Comparison of ENCODE assay signal across 10 cellular contexts in the genomic region with DNA sequence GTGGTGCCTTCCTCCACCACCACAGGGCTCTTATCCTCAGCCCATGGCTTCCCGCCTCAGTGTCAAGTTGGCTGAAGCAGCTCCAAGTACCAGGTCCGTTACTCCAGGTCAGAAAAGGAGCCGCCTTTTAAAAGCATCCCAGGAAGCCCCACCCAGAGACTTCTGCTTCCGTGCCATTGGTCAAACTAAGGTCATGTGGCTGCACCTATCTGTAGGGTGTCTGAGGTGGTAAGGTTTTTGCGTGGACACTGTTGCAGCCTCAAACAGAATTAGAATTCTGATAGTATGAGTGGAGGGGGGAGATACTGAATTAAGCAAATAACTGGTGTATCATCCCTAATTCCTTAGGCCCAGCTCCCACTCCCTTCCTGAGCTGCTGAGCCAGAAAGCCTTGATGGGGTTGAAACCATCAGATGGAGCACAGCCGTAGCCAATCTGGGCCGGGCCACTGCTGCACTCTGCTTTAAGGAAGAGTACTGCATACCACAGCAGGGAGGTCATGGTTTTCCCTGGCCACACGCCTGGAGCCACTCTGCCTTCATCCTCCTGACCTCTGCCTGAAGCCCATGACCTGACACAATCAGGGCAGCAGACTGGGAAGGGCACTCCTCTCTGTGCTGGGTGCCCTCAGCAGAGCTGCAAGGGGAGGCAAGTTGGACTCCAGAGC. TPM values are rescaled to one million over a fixed set of nuclear protein-coding genes. Genes with fewer than 3 reads are reported as not detected.
DNase-seq lines count a peak whose midpoint lies in the region; ATAC-seq and TF ChIP-seq lines count a peak whose summit lies in the region.
"Had no signal": no experiment of that assay in that cellular context is flagged by ENCODE, and none has a peak within 500 bp of the region (broad histone marks: within the 10 kb centered on the region; RNA-seq: fewer than 3 reads in every experiment).

No MANE protein-coding gene starts in this region.

- H3K9ac ChIP-seq in H9 (ENCODE audit: extremely low read depth, insufficient read length, low read length) = no peak overlapping the region

- no peaks in the 10 kb centered on the region for H3K9me3 ChIP-seq in H9 (ENCODE audit: control insufficient read depth, low read depth, low read length)
- no peaks in the 10 kb centered on the region for H3K9me3 ChIP-seq in testis

- H3K36me3 Mint-ChIP-seq in H9 (ENCODE audit: insufficient read depth in 1 of 3, low read depth in 3 of 3) = no peaks in the 10 kb centered on the region

- no peaks in the 10 kb centered on the region for H3K79me1 ChIP-seq in H9 (ENCODE audit: insufficient read depth, low read depth, low read length, poor library complexity, severe bottlenecking)

- H3T11ph ChIP-seq in H9 (ENCODE audit: low read length) = no peak overlapping the region

- no peaks in the 10 kb centered on the region for H3K79me2 ChIP-seq in H9 (ENCODE audit: insufficient read depth, low read length)

- H3K4me1 ChIP-seq in H9 (ENCODE audit: insufficient read depth, low read length) (no peaks in the 10 kb centered on the region; the same call in 1 of the 2 replicates), testis (peaks cover 23% of the 10 kb centered on the region)

- intact Hi-C loops in testis (cut with DNase I; ENCODE audit: low total_unique reads) = no loop called here

- no peak for TF ChIP-seq POLR2A in testis (IDR thresholded peaks at IDR 0.05)

- no peak for TF ChIP-seq CTCF in H9 (conservative IDR thresholded peaks at IDR 0.05)
- TF ChIP-seq CTCF in testis (IDR thresholded peaks at IDR 0.05) = no peak

- no peaks in the 10 kb centered on the region for H4K20me1 ChIP-seq in H9 (ENCODE audit: control insufficient read depth, insufficient read depth, insufficient read length)

- H2BK12ac ChIP-seq in H9 (ENCODE audit: insufficient read length, low read depth, low read length) = no peak overlapping the region

- H2AK5ac ChIP-seq in H9 (ENCODE audit: insufficient read length, low read length) = no peak overlapping the region

- no peak overlapping the region for H4K5ac ChIP-seq in H9 (ENCODE audit: insufficient read length, low read depth, low read length)

- no peak overlapping the region for H3K27ac Mint-ChIP-seq in H9
- H3K27ac Mint-ChIP-seq: stimulated activated naive CD8-positive, alpha-beta T cell treated with anti-CD3 and anti-CD28 coated beads, Interleukin-15, Interleukin-2, amounts not matched to agents 100 ng/mL and 50 ng/mL, for 24 hours had no signal

- H2BK20ac ChIP-seq in H9 (ENCODE audit: low read depth, low read length, poor library complexity, severe bottlenecking) = no peak overlapping the region

- H2BK15ac ChIP-seq in H9 (ENCODE audit: low read depth, low read length) = no peak overlapping the region

- H3K27me3 ChIP-seq in H9 (ENCODE audit: insufficient read depth, low read length) (no peaks in the 10 kb centered on the region), testis (no peaks in the 10 kb centered on the region)

- no peak overlapping the region for H3K18ac ChIP-seq in H9 (ENCODE audit: insufficient read length, low read depth, low read length)

- no peaks in the 10 kb centered on the region for H3K23me2 ChIP-seq in H9 (ENCODE audit: insufficient read length, low read depth, low read length, poor library complexity, severe bottlenecking)

- H2BK5ac ChIP-seq in H9 (ENCODE audit: insufficient read length, low read length) = no peak overlapping the region

- H3K9me3 Mint-ChIP-seq in H9 = no peaks in the 10 kb centered on the region
- H3K9me3 Mint-ChIP-seq: stimulated activated naive CD8-positive, alpha-beta T cell treated with anti-CD3 and anti-CD28 coated beads, Interleukin-15, Interleukin-2, amounts not matched to agents 100 ng/mL and 50 ng/mL, for 24 hours had no signal

- no peak for ATAC-seq in HG02884 (IDR thresholded peaks at IDR 0.05; ENCODE audit: unreplicated experiment)
- no peak for ATAC-seq in GM21529 (IDR thresholded peaks at IDR 0.05; ENCODE audit: unreplicated experiment)

- peaks cover 21% of the 10 kb centered on the region in 2 experiments for H3K4me1 Mint-ChIP-seq in H9

- no peak overlapping the region for H2BK120ac ChIP-seq in H9 (ENCODE audit: low read depth, low read length, poor library complexity, severe bottlenecking)

- no peak overlapping the region for H4K8ac ChIP-seq in H9 (replicated peaks; ENCODE audit: insufficient read length, low read depth, low read length)

- no peak overlapping the region for H3K4me3 ChIP-seq in testis

- no peak overlapping the region for H3K4me3 Mint-ChIP-seq in H9
- H3K4me3 Mint-ChIP-seq: stimulated activated naive CD8-positive, alpha-beta T cell treated with anti-CD3 and anti-CD28 coated beads, Interleukin-15, Interleukin-2, amounts not matched to agents 100 ng/mL and 50 ng/mL, for 24 hours had no signal

- H3K27ac ChIP-seq in H9 (ENCODE audit: insufficient read length, low read depth, low read length) = no peak overlapping the region
- no peak overlapping the region for H3K27ac ChIP-seq in testis

- no CpG with 5 or more reads among the region's 8 CpGs for WGBS in H9 (ENCODE audit: extremely low coverage, insufficient read length, low lambda C conversion rate)
- WGBS in testis, 2 donors = 71 to 84% methylated on average over 7 to 8 of the region's 8 CpGs

- peak; percentile 23 for DNase-seq in H9
- peak; percentile 61 for DNase-seq in astrocyte of the hippocampus (ENCODE audit: low read depth, low spot score)
- peak; percentile 65 for DNase-seq in iris pigment epithelial cell (ENCODE audit: low read depth)
- peak; percentile 51 for DNase-seq in testis
- DNase-seq in NCI-H187 treated with DMSO at 0.1 percent for 48 hours (lab: John Stamatoyannopoulos, UW) = no peak
- no peak for DNase-seq in NOMO-1 (lab: John Stamatoyannopoulos, UW; ENCODE audit: unreplicated experiment in 2 of 2)
- DNase-seq: activated gamma-delta T cell treated with Interleukin-2 at 50 U/mL for 16 hours had no signal

- H3K23ac ChIP-seq in H9 (ENCODE audit: insufficient read length, low read depth, low read length) = no peak overlapping the region

- no peak overlapping the region for H3K14ac ChIP-seq in H9 (ENCODE audit: insufficient read depth, low read length)

- H3K56ac ChIP-seq in H9 (ENCODE audit: insufficient read length, low read depth, low read length) = no peak overlapping the region

- no peak overlapping the region for H3K4ac ChIP-seq in H9 (ENCODE audit: low read depth, low read length)

- H3K27me3 Mint-ChIP-seq in H9 (ENCODE audit: low read depth) = peaks cover 9% of the 10 kb centered on the region
- H3K27me3 Mint-ChIP-seq: stimulated activated naive CD8-positive, alpha-beta T cell treated with anti-CD3 and anti-CD28 coated beads, Interleukin-15, Interleukin-2, amounts not matched to agents 100 ng/mL and 50 ng/mL, for 24 hours had no signal

- H2AFZ ChIP-seq in H9 (ENCODE audit: low read length) = no peak overlapping the region

- H3K4me2 ChIP-seq in H9 (ENCODE audit: insufficient read depth, insufficient read length, low read length) = no peak overlapping the region

- no peak overlapping the region for H4K91ac ChIP-seq in H9 (ENCODE audit: insufficient read length, low read depth, low read length)

- no peaks in the 10 kb centered on the region for H3K36me3 ChIP-seq in testis (ENCODE audit: low read depth, missing control alignments)

RNA-seq across cellular contexts. Expression of gene TMEM247, which starts 8.4 kb away (rescaled TPM):
- total RNA-seq in H9 (2021) (not detected in 2 replicates), testis (10 to 100 TPM; 18.5 to 27.2 TPM)
- polyA plus RNA-seq in testis (ENCODE audit: insufficient read depth, low read depth, low replicate concordance) = 59.4 TPM

RNA-seq across cellular contexts. Expression of gene RHOQ, which starts 54.5 kb away (rescaled TPM):
- total RNA-seq in H9 (2021) (39.9 and 41.5 TPM in 2 replicates), testis (10 to 100 TPM; 25.2 to 37.7 TPM)
- polyA plus RNA-seq in testis (ENCODE audit: insufficient read depth, low read depth, low replicate concordance) = 28.6 TPM

RNA-seq across cellular contexts. Expression of gene ATP6V1E2, which starts 54.6 kb away (rescaled TPM):
- total RNA-seq in H9 (2021) = 6.3 and 6.9 TPM in 2 replicates
- 10 to 100 TPM; 23.8 to 28.7 TPM for total RNA-seq in testis
- polyA plus RNA-seq in testis (ENCODE audit: insufficient read depth, low read depth, low replicate concordance) = 63.0 TPM

Comparison
In these comparisons a context has a peak if more than half of its experiments do, and no peak if none do; other contexts are left out.
1. DNase-seq: peak in H9 (single experiment), astrocyte of the hippocampus (single experiment), iris pigment epithelial cell (single experiment) and testis (single experiment); none in NCI-H187 treated with DMSO at 0.1 percent for 48 hours (single experiment) and NOMO-1 (0 of 2).
2. RNA of gene TMEM247, which starts 8.4 kb away (total RNA-seq): 18.5 to 27.2 TPM in testis; not detected in H9; every median in the first group is over 10 times any median in the second.